In the genomic region with DNA sequence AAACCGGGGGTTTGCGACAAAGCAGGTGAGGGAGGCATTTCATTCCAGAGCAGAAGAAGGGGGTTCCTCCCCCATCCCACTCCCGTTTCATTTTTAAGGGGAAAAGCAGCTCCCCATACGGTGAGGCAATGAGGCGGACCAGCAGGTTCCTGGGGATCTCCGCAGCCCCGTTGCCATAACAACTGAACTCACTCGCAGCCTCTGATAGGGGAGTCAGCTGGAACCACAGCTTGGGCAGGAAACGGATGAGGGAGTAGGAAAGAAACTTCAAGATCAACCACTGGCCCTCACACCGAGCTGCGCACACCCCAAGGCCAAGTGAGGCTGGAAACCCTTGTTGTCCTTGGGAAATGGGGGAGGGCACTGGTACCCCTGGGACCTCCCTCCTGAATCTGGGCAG, we compare ENCODE assay signal across 8 cellular contexts.
DNase-seq lines count a peak whose midpoint lies in the region; ATAC-seq and TF ChIP-seq lines count a peak whose summit lies in the region.
"Not testable (repeated sequence)": the region's sequence is repeated elsewhere in the genome, so short reads cannot be mapped to it uniquely, and the experiment has no call there.

No MANE protein-coding gene starts in this region.

- H3K4me3 ChIP-seq in foreskin fibroblast (ENCODE audit: low read depth in 1 of 2, low read length in 2 of 2); upper lobe of left lung: not testable (repeated sequence)

- not testable (repeated sequence) for TF ChIP-seq CTCF in GM10248 (IDR thresholded peaks at IDR 0.05; ENCODE audit: control extremely low read depth, extremely low read depth, low read depth, missing control alignments); HFFc6 (IDR thresholded peaks at IDR 0.05); foreskin fibroblast (IDR thresholded peaks at IDR 0.05; ENCODE audit: low read depth, low read length); upper lobe of left lung (IDR thresholded peaks at IDR 0.05)

- not testable (repeated sequence) for H3K27me3 Mint-ChIP-seq in HFFc6 (ENCODE audit: insufficient read depth); T-helper 2 cell treated with Interferon-gamma antibody and Interleukin-4, amounts not matched to agents 5 μg/mL and 100 μg/mL, for 36 hours (ENCODE audit: low read depth)

- H3K9me3 ChIP-seq in upper lobe of left lung: not testable (repeated sequence)

- H3K9me3 Mint-ChIP-seq in HFFc6; T-helper 2 cell treated with Interferon-gamma antibody and Interleukin-4, amounts not matched to agents 5 μg/mL and 100 μg/mL, for 36 hours: not testable (repeated sequence)

- peak overlapping the region; percentile 51 for H3K4me3 Mint-ChIP-seq in HFFc6
- H3K4me3 Mint-ChIP-seq in T-helper 2 cell treated with Interferon-gamma antibody and Interleukin-4, amounts not matched to agents 5 μg/mL and 100 μg/mL, for 36 hours: peak overlapping the region; percentile 77

- H3K27ac ChIP-seq in upper lobe of left lung: not testable (repeated sequence)

- DNase-seq in GM10248 (ENCODE audit: extremely low spot score): peak; percentile 76
- peak; percentile 53 for DNase-seq in HFFc6
- DNase-seq in NCI-H1092 treated with DMSO at 0.1 percent for 48 hours (lab: John Stamatoyannopoulos, UW): peak; percentile 46
- DNase-seq in T-helper 2 cell treated with Interferon-gamma antibody and Interleukin-4, amounts not matched to agents 5 μg/mL and 100 μg/mL, for 36 hours (ENCODE audit: low spot score): peak; percentile 80
- peak; percentile 53 for DNase-seq in activated gamma-delta T cell treated with anti-CD3 and anti-CD28 coated beads, Interleukin-2, amount 50 U/mL, for 16 hours (ENCODE audit: low read depth)
- DNase-seq in foreskin fibroblast: peak; percentile 58 to 68
- DNase-seq in pulmonary artery endothelial cell (ENCODE audit: low read depth, low spot score): peak; percentile 41
- peak in 1 of 2 donors; percentile 60 for DNase-seq in upper lobe of left lung

- not testable (repeated sequence) for H3K36me3 ChIP-seq in upper lobe of left lung

- 0% methylated on average over 6 to 9 of the region's 11 CpGs for WGBS in upper lobe of left lung, 2 donors

- not testable (repeated sequence) for TF ChIP-seq EP300 in upper lobe of left lung (IDR thresholded peaks at IDR 0.05)

- H3K36me3 Mint-ChIP-seq in HFFc6 (ENCODE audit: low read depth); T-helper 2 cell treated with Interferon-gamma antibody and Interleukin-4, amounts not matched to agents 5 μg/mL and 100 μg/mL, for 36 hours (ENCODE audit: low read depth): not testable (repeated sequence)

- CTCF ChIA-PET in GM10248 (lab: Yijun Ruan, JAX): not testable (repeated sequence)

- not testable (repeated sequence) for H3K27me3 ChIP-seq in upper lobe of left lung

- peaks cover 0 to 12% (median 0%) of the 10 kb centered on the region in 4 donors for H3K4me1 ChIP-seq in upper lobe of left lung

- not testable (repeated sequence) for H3K4me1 Mint-ChIP-seq in HFFc6 (ENCODE audit: low read depth); T-helper 2 cell treated with Interferon-gamma antibody and Interleukin-4, amounts not matched to agents 5 μg/mL and 100 μg/mL, for 36 hours (ENCODE audit: low read depth)

- ATAC-seq in upper lobe of left lung (ENCODE audit: low FRiP score in 2 of 2): peak; percentile 24 to 30

- not testable (repeated sequence) for TF ChIP-seq POLR2A in upper lobe of left lung (IDR thresholded peaks at IDR 0.05)

- POLR2A ChIA-PET in GM10248 (lab: Yijun Ruan, JAX): not testable (repeated sequence)

- H3K27ac Mint-ChIP-seq in HFFc6: not testable (repeated sequence)
- H3K27ac Mint-ChIP-seq in T-helper 2 cell treated with Interferon-gamma antibody and Interleukin-4, amounts not matched to agents 5 μg/mL and 100 μg/mL, for 36 hours: peak overlapping the region; percentile 84
